In the genomic region with DNA sequence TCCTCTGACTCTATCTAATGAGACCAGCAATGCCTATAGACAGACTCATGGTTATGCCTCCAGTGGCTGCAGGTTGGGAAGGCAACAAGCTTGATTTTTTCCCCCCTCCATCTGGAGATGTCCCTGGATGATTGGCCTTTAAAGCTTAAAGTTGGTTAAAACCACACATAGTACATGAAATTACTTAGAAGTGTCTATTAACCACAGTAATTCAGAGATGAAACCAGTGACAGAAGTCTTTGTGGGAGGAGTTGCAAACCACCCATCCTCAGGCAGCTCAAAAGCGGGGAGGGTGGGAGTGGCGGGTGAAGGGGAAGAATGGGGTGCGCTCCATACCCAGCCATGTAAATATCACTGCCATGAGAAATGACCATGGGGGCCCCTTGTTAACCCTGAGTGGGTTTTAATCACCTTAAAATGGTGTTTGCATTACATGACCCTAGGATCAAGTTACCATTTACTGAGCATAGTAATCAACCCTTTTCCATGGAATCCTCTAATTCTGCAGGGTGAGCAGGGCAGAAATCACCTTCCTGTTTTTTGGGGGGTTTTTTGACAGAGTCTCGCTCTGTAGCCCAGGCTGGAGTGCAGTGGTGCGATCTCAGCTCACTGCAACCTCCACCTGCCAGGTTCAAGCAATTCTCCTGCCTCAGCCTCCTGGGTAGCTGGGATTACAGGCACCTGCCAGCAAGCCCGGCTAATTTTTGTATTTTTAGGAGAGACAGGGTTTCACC, we compare ENCODE assay signal across 9 cellular contexts.
DNase-seq lines count a peak whose midpoint lies in the region; ATAC-seq and TF ChIP-seq lines count a peak whose summit lies in the region.
"Had no signal": no experiment of that assay in that cellular context is flagged by ENCODE, and none has a peak within 500 bp of the region (broad histone marks: within the 10 kb centered on the region; RNA-seq: fewer than 3 reads in every experiment).

No MANE protein-coding gene starts in this region.

- no peaks in the 10 kb centered on the region for H3K9me3 Mint-ChIP-seq in activated CD4-positive, alpha-beta T cell treated with anti-CD3 and anti-CD28 coated beads for 36 hours (ENCODE audit: low read depth)
- no peaks in the 10 kb centered on the region for H3K9me3 Mint-ChIP-seq in activated CD4-positive, alpha-beta memory T cell treated with anti-CD3 and anti-CD28 coated beads, Interleukin-2, amount 10 ng/mL, durations not matched to agents 7 days and 5 days
- no peaks in the 10 kb centered on the region for H3K9me3 Mint-ChIP-seq in neural progenitor cell

- intact Hi-C loops in activated CD4-positive, alpha-beta T cell treated with anti-CD3 and anti-CD28 coated beads for 36 hours (cut with DNase I, micrococcal nuclease) = no loop called here
- intact Hi-C loops in transverse colon (cut with DNase I; ENCODE audit: low total_unique reads) = no loop called here

- peak; percentile 57 for DNase-seq in activated CD4-positive, alpha-beta T cell treated with anti-CD3 and anti-CD28 coated beads for 36 hours
- DNase-seq in activated CD4-positive, alpha-beta T cell treated with anti-CD3 and anti-CD28 coated beads for 1 hour = no peak
- peak; percentile 39 for DNase-seq in activated CD4-positive, alpha-beta memory T cell treated with anti-CD3 and anti-CD28 coated beads, Interleukin-2, amount 10 ng/mL, durations not matched to agents 7 days and 5 days
- peak; percentile 44 for DNase-seq in stimulated activated CD8-positive, alpha-beta memory T cell treated with anti-CD3 and anti-CD28 coated beads, Interleukin-4, amount 100 ng/mL, for 24 hours (ENCODE audit: low read depth)
- DNase-seq in neural progenitor cell (ENCODE audit: low spot score) (no peak), transverse colon (no peak), AG20443 (ENCODE audit: low spot score) (no peak)

- peak overlapping the region; percentile 12 for H3K27ac Mint-ChIP-seq in activated CD4-positive, alpha-beta T cell treated with anti-CD3 and anti-CD28 coated beads for 36 hours
- H3K27ac Mint-ChIP-seq in activated CD4-positive, alpha-beta memory T cell treated with anti-CD3 and anti-CD28 coated beads, Interleukin-2, amount 10 ng/mL, durations not matched to agents 7 days and 5 days = no peak overlapping the region
- H3K27ac Mint-ChIP-seq in neural progenitor cell = no peak overlapping the region

- WGBS in transverse colon (ENCODE audit: low coverage in 1 of 2), 2 donors = 76 to 87% methylated on average over 4 to 6 of the region's 6 CpGs

- H3F3A ChIP-seq in neural progenitor cell (ENCODE audit: low read depth) = no peaks in the 10 kb centered on the region

- POLR2A ChIA-PET in activated CD4-positive, alpha-beta T cell treated with anti-CD3 and anti-CD28 coated beads for 36 hours (lab: Charles Lee) = interaction anchor here (0.5 to 0.9 kb wide), 3 partner anchors 14 to 341 kb away, joined by 3 to 6 read pairs (median 4); no protein-coding TSS in a partner anchor
- POLR2A ChIA-PET in activated CD4-positive, alpha-beta memory T cell treated with anti-CD3 and anti-CD28 coated beads, Interleukin-2, amount 10 ng/mL, durations not matched to agents 7 days and 5 days (lab: Charles Lee) = interaction anchor here (0.7 to 1.6 kb wide), 3 partner anchors 10 to 147 kb away, joined by 3 read pairs; no protein-coding TSS in a partner anchor

- H3K4me1 ChIP-seq in neural progenitor cell (peaks cover 5% of the 10 kb centered on the region), transverse colon (peaks cover 0 to 5% (median 0%) of the 10 kb centered on the region in 4 donors)

- no peak overlapping the region for H3K4me3 Mint-ChIP-seq in activated CD4-positive, alpha-beta T cell treated with anti-CD3 and anti-CD28 coated beads for 36 hours
- no peak overlapping the region for H3K4me3 Mint-ChIP-seq in activated CD4-positive, alpha-beta memory T cell treated with anti-CD3 and anti-CD28 coated beads, Interleukin-2, amount 10 ng/mL, durations not matched to agents 7 days and 5 days
- H3K4me3 Mint-ChIP-seq in neural progenitor cell = no peak overlapping the region

- no peak for TF ChIP-seq POLR2A in transverse colon (IDR thresholded peaks at IDR 0.05)

- no peaks in the 10 kb centered on the region for H3K36me3 ChIP-seq in neural progenitor cell
- peaks cover 0 to 7% (median 0%) of the 10 kb centered on the region in 4 donors for H3K36me3 ChIP-seq in transverse colon

- H3K9me3 ChIP-seq in neural progenitor cell (ENCODE audit: low read depth) (no peaks in the 10 kb centered on the region), transverse colon (no peaks in the 10 kb centered on the region)

- H2AFZ ChIP-seq in neural progenitor cell (replicated peaks) = no peak overlapping the region
- H2AFZ ChIP-seq: hepatocyte had no signal

- H3K4me3 ChIP-seq in neural progenitor cell (no peak overlapping the region), transverse colon (no peak overlapping the region)
- H3K4me3 ChIP-seq: hepatocyte had no signal

- no peak overlapping the region for H3K9ac ChIP-seq in neural progenitor cell

- in situ Hi-C loops in transverse colon (cut with MboI; ENCODE audit: low pct_ligation_motif_present in 1 of 4, low pct_unique_long_range_greater_than_20kb in 1 of 4, low sequenced_read_pairs in 3 of 4) = no loop called here

- TF ChIP-seq EP300 in transverse colon (IDR thresholded peaks at IDR 0.05; ENCODE audit: low read depth) = no peak

- no peaks in the 10 kb centered on the region for H3K27me3 Mint-ChIP-seq in activated CD4-positive, alpha-beta T cell treated with anti-CD3 and anti-CD28 coated beads for 36 hours
- no peaks in the 10 kb centered on the region for H3K27me3 Mint-ChIP-seq in activated CD4-positive, alpha-beta memory T cell treated with anti-CD3 and anti-CD28 coated beads, Interleukin-2, amount 10 ng/mL, durations not matched to agents 7 days and 5 days
- no peaks in the 10 kb centered on the region for H3K27me3 Mint-ChIP-seq in neural progenitor cell (ENCODE audit: insufficient read depth, low read depth)

- H3K4me1 Mint-ChIP-seq in activated CD4-positive, alpha-beta T cell treated with anti-CD3 and anti-CD28 coated beads for 36 hours = peaks cover 60% of the 10 kb centered on the region
- H3K4me1 Mint-ChIP-seq in activated CD4-positive, alpha-beta memory T cell treated with anti-CD3 and anti-CD28 coated beads, Interleukin-2, amount 10 ng/mL, durations not matched to agents 7 days and 5 days = peaks cover 42% of the 10 kb centered on the region
- peaks cover 13% of the 10 kb centered on the region for H3K4me1 Mint-ChIP-seq in neural progenitor cell

- CTCF ChIA-PET in activated CD4-positive, alpha-beta T cell treated with anti-CD3 and anti-CD28 coated beads for 36 hours (lab: Charles Lee) = interaction anchor here (0.6 to 1.4 kb wide), 3 partner anchors 54 to 949 kb away, joined by 3 to 4 read pairs (median 3); no protein-coding TSS in a partner anchor
- CTCF ChIA-PET in activated CD4-positive, alpha-beta memory T cell treated with anti-CD3 and anti-CD28 coated beads, Interleukin-2, amount 10 ng/mL, durations not matched to agents 7 days and 5 days (lab: Charles Lee) = interaction anchor here (0.7 kb wide), 1 partner anchor 146 kb away, joined by 3 read pairs; no protein-coding TSS in a partner anchor

- H3K27ac ChIP-seq in neural progenitor cell (no peak overlapping the region), transverse colon (no peak overlapping the region)
- H3K27ac ChIP-seq: hepatocyte had no signal

- TF ChIP-seq CTCF in neural progenitor cell (IDR thresholded peaks at IDR 0.05) = no peak
- no peak for TF ChIP-seq CTCF in transverse colon (IDR thresholded peaks at IDR 0.05)

- peaks cover 32% of the 10 kb centered on the region for H3K36me3 Mint-ChIP-seq in activated CD4-positive, alpha-beta T cell treated with anti-CD3 and anti-CD28 coated beads for 36 hours (ENCODE audit: low read depth)
- peaks cover 21% of the 10 kb centered on the region for H3K36me3 Mint-ChIP-seq in activated CD4-positive, alpha-beta memory T cell treated with anti-CD3 and anti-CD28 coated beads, Interleukin-2, amount 10 ng/mL, durations not matched to agents 7 days and 5 days (ENCODE audit: low read depth)
- peaks cover 15% of the 10 kb centered on the region for H3K36me3 Mint-ChIP-seq in neural progenitor cell

- H3K79me2 ChIP-seq in neural progenitor cell (ENCODE audit: low read depth) = peaks cover 27% of the 10 kb centered on the region

- no peak overlapping the region for H3K4me2 ChIP-seq in neural progenitor cell
- H3K4me2 ChIP-seq: hepatocyte had no signal

- H3K27me3 ChIP-seq in neural progenitor cell (no peaks in the 10 kb centered on the region), transverse colon (no peaks in the 10 kb centered on the region)
- H3K27me3 ChIP-seq: hepatocyte had no signal

- ATAC-seq in activated CD4-positive, alpha-beta T cell treated with anti-CD3 and anti-CD28 coated beads for 36 hours = peak; percentile 86
- peak; percentile 65 for ATAC-seq in HG02763 (IDR thresholded peaks at IDR 0.05; ENCODE audit: unreplicated experiment)

- peaks cover 18% of the 10 kb centered on the region for H4K20me1 ChIP-seq in neural progenitor cell (ENCODE audit: low read depth)

Comparison
In these comparisons a context has a peak if more than half of its experiments do, and no peak if none do; other contexts are left out.
1. DNase-seq: peak in activated CD4-positive, alpha-beta T cell treated with anti-CD3 and anti-CD28 coated beads for 36 hours (single experiment), activated CD4-positive, alpha-beta memory T cell treated with anti-CD3 and anti-CD28 coated beads, Interleukin-2, amount 10 ng/mL, durations not matched to agents 7 days and 5 days (single experiment) and stimulated activated CD8-positive, alpha-beta memory T cell treated with anti-CD3 and anti-CD28 coated beads, Interleukin-4, amount 100 ng/mL, for 24 hours (single experiment); none in activated CD4-positive, alpha-beta T cell treated with anti-CD3 and anti-CD28 coated beads for 1 hour (single experiment), neural progenitor cell (single experiment), transverse colon (single experiment) and AG20443 (single experiment).